3 cellular contexts compared by ENCODE assay signal in genomic region chr10:58066979-58067378, GRCh38.
TF ChIP-seq lines count a peak whose summit lies in the region.

No MANE protein-coding gene starts in this region.

TF ChIP-seq in HepG2, 621 proteins besides CTCF, POLR2A, EP300 and RAD21:
- TF ChIP-seq MAFF (IDR thresholded peaks at IDR 0.05; ENCODE audit: low read depth, low read length) = peak; percentile 82
- peak; percentile 77 to 91 for TF ChIP-seq MAFK (conservative IDR thresholded peaks at IDR 0.05 in 1 of 2, IDR thresholded peaks at IDR 0.05 in 1 of 2; ENCODE audit: low read length in 2 of 2)
- TF ChIP-seq RXRB (CRISPR knock-in tag; IDR thresholded peaks at IDR 0.05; ENCODE audit: borderline replicate concordance) = no peak

TF ChIP-seq in IMR-90, 13 proteins besides CTCF, POLR2A, EP300 and RAD21:
- peak; percentile 79 for TF ChIP-seq MAFK (IDR thresholded peaks at IDR 0.05; ENCODE audit: low read depth, low read length)
- TF ChIP-seq MXI1 (IDR thresholded peaks at IDR 0.05; ENCODE audit: borderline replicate concordance, low read depth, low read length) = no peak

TF ChIP-seq in K562, 482 proteins besides CTCF, POLR2A, EP300 and RAD21:
- TF ChIP-seq TFAM (CRISPR knock-in tag; conservative IDR thresholded peaks at IDR 0.05) (no peak), ZNF444 (CRISPR knock-in tag; IDR thresholded peaks at IDR 0.05) (no peak), ZNF316 (IDR thresholded peaks at IDR 0.05) (peak; percentile 66), MAFK (IDR thresholded peaks at IDR 0.05; ENCODE audit: low read length) (peak; percentile 29; the same call in 1 of the 2 replicates), MAFG (tag; conservative IDR thresholded peaks at IDR 0.05) (peak; percentile 46), C11orf30 (IDR thresholded peaks at IDR 0.05; ENCODE audit: low read depth) (peak; percentile 40; the same call in 1 of the 2 replicates), MAFF (IDR thresholded peaks at IDR 0.05; ENCODE audit: low read length) (0 out of 2 replicates have a peak, but pooled peaks have one; percentile 50)
